In the genomic region with DNA sequence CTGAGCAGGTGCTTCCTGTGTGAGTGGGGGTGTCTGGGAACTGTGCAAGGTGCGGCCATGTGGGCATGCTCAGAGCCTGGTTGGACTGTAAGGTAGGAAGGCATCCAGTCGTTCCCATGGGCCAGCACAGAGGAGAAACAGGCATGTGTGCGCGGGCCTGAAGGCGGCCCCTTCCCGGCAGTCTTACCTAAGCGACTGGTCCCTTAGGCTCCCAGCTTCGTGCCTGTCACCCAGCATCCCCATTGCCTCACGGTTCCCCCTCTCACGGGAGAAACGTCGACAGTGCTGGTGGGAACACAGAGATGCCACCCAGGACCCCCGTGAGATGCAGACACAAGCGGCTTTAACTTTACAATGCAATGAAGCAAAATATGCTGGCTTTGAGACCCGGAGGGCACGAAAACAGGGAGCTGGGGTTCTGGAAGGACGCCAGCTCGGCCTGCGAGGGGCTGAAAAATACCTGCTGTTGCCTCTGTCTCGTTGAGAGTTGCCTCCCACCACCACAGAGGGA, we compare ENCODE assay signal across 13 cellular contexts.
"Had no signal": no experiment of that assay in that cellular context is flagged by ENCODE, and none has a peak within 500 bp of the region (broad histone marks: within the 10 kb centered on the region; RNA-seq: fewer than 3 reads in every experiment).

No MANE protein-coding gene starts in this region.

- H3K36me3 ChIP-seq: ascending aorta, cardiac muscle cell, colonic mucosa had no signal

- H2AFZ ChIP-seq: parathyroid adenoma had no signal

- H3K27ac ChIP-seq: ascending aorta, cardiac muscle cell, colonic mucosa, parathyroid adenoma had no signal

- H3K4me1 ChIP-seq: ascending aorta, colonic mucosa, parathyroid adenoma had no signal

- H3K9ac ChIP-seq: parathyroid adenoma had no signal

- ATAC-seq: left colon; natural killer cell; stimulated activated effector memory CD8-positive, alpha-beta T cell treated with anti-CD3 and anti-CD28 coated beads, Interleukin-12 subunit alpha, Interleukin-12 subunit beta, amount 100 ng/mL, for 72 hours had no signal

- FAIRE-seq: endothelial cell of umbilical vein had no signal

- H3K79me2 ChIP-seq: parathyroid adenoma had no signal

- H3K27me3 ChIP-seq: ascending aorta, cardiac muscle cell, colonic mucosa had no signal

- DNase-seq: activated B cell treated with CpG ODN at 0.5 μM for 24 hours; activated CD4-positive, alpha-beta T cell treated with anti-CD3 and anti-CD28 coated beads, Interleukin-2, amount 10 ng/mL, durations not matched to agents 7 days and 5 days; colonic mucosa; foreskin melanocyte; natural killer cell; trophoblast cell had no signal

- H3K4me3 ChIP-seq: ascending aorta, cardiac muscle cell, colonic mucosa, smooth muscle cell had no signal

- H3K9me3 ChIP-seq: ascending aorta, colonic mucosa had no signal

- H3K4me2 ChIP-seq: smooth muscle cell had no signal
